8 cellular contexts compared by ENCODE assay signal in genomic region chr3:42192334-42193200, GRCh38.
DNase-seq lines count a peak whose midpoint lies in the region; ATAC-seq and TF ChIP-seq lines count a peak whose summit lies in the region.

No MANE protein-coding gene starts in this region.

- no peak overlapping the region for H3K4me3 Mint-ChIP-seq in osteocyte (ENCODE audit: unreplicated experiment)

- no peaks in the 10 kb centered on the region for H3K27me3 Mint-ChIP-seq in osteocyte (ENCODE audit: unreplicated experiment)

- in situ Hi-C loops in brain microvascular endothelial cell (cut with HindIII; ENCODE audit: low pct_ligation_motif_present, low sequenced_read_pairs) = no loop called here

- H3K27ac ChIP-seq in brain microvascular endothelial cell = peak overlapping the region; percentile 50

- ATAC-seq in GM19438 (IDR thresholded peaks at IDR 0.05; ENCODE audit: low read depth, unreplicated experiment) (peak; percentile 58), HG03460 (IDR thresholded peaks at IDR 0.05; ENCODE audit: unreplicated experiment) (peak; percentile 35)

- no peak overlapping the region for H3K4me3 ChIP-seq in brain microvascular endothelial cell (ENCODE audit: low read depth, low read length)

- H3K27me3 ChIP-seq in brain microvascular endothelial cell (replicated peaks) = no peaks in the 10 kb centered on the region

- TF ChIP-seq CTCF in brain microvascular endothelial cell (IDR thresholded peaks at IDR 0.05; ENCODE audit: low read depth, low read length, missing control alignments) (no peak), osteocyte (IDR thresholded peaks at IDR 0.05) (no peak)

- peaks cover 14% of the 10 kb centered on the region for H3K36me3 ChIP-seq in brain microvascular endothelial cell (replicated peaks)

- H3K9me3 Mint-ChIP-seq in osteocyte (ENCODE audit: unreplicated experiment) = no peaks in the 10 kb centered on the region

- DNase-seq in Ammon's horn (ENCODE audit: low spot score) (peak; percentile 75), brain microvascular endothelial cell (peak; percentile 52), GM19238 (ENCODE audit: insufficient read length, low spot score) (no peak), osteocyte (ENCODE audit: extremely low spot score, unreplicated experiment) (no peak), SHP77 (lab: John Stamatoyannopoulos, UW) (no peak)
- DNase-seq in central memory CD4-positive, alpha-beta T cell = no peak

- H3K36me3 Mint-ChIP-seq in osteocyte (ENCODE audit: unreplicated experiment) = peaks cover 27% of the 10 kb centered on the region

- no peak overlapping the region for H3K27ac Mint-ChIP-seq in osteocyte (ENCODE audit: unreplicated experiment)

- peaks cover 9% of the 10 kb centered on the region for H3K4me1 Mint-ChIP-seq in osteocyte (ENCODE audit: unreplicated experiment)

Comparison
In these comparisons a context has a peak if more than half of its experiments do, and no peak if none do; other contexts are left out.
1. DNase-seq: peak in Ammon's horn (single experiment) and brain microvascular endothelial cell (single experiment); none in GM19238 (single experiment), osteocyte (single experiment), central memory CD4-positive, alpha-beta T cell (single experiment) and SHP77 (0 of 2).